ENCODE assay signal across 1 cellular context in the genomic region with DNA sequence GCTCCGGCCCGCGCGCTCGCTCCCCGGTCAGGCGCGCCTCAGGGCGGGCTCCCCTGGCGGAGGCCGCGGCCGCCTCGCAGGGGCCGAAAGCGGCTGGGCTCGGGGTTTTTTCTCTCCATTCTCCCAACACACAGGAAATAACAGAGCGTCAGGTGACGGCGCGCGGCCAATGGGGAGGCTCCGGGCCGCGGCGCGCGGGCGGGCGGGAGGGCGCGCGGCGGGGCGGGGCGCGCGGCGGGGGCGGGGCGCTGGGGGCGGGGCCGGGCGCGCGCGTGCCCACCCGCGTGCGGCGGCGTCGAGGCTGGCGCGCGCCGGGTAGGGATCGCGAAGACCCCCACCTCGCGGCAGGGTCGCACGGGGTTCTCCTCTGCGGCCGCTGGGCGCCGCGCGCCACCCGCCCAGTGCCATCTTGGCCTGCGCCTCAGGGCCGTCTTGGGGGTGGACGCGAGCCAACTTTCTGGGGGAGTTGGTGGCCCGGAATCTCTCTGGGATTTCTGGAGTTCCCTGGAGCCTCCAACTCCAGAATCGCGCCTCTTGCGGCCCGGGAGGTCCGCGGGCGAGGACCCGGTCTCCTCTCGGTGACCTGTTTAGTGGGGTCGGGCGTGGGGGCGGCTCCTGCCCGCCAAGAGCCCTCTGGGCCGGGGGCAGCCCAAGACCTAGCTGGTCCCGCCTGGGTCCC.
A peak's percentile ranks its signal among the peaks of the same experiment; 100 is the strongest.
TF ChIP-seq lines count a peak whose summit lies in the region.

A gene (minus strand): TSS at position 142 of the 679 bp plus-strand sequence. CDS start 55,348 bp downstream, outside the sequence.

TF ChIP-seq in HCT116, 20 proteins besides CTCF, POLR2A, EP300 and RAD21 (continued from another document):
- TF ChIP-seq, protein P1, sequence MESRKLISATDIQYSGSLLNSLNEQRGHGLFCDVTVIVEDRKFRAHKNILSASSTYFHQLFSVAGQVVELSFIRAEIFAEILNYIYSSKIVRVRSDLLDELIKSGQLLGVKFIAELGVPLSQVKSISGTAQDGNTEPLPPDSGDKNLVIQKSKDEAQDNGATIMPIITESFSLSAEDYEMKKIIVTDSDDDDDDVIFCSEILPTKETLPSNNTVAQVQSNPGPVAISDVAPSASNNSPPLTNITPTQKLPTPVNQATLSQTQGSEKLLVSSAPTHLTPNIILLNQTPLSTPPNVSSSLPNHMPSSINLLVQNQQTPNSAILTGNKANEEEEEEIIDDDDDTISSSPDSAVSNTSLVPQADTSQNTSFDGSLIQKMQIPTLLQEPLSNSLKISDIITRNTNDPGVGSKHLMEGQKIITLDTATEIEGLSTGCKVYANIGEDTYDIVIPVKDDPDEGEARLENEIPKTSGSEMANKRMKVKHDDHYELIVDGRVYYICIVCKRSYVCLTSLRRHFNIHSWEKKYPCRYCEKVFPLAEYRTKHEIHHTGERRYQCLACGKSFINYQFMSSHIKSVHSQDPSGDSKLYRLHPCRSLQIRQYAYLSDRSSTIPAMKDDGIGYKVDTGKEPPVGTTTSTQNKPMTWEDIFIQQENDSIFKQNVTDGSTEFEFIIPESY (IDR thresholded peaks at IDR 0.05; ENCODE audit: extremely low read depth, insufficient replicate concordance, low read length) = no peak
- TF ChIP-seq CBX3 (IDR thresholded peaks at IDR 0.05; ENCODE audit: low read depth) (no peak), FOSL1 (IDR thresholded peaks at IDR 0.05; ENCODE audit: low read depth) (no peak), ZFX (IDR thresholded peaks at IDR 0.05) (no peak), POLR2AphosphoS5 (IDR thresholded peaks at IDR 0.05; ENCODE audit: low read depth, low read length) (peak; percentile 40; the same call in 1 of the 2 replicates), ELF1 (IDR thresholded peaks at IDR 0.05; ENCODE audit: borderline replicate concordance, low read depth) (no peak), JUND (IDR thresholded peaks at IDR 0.05) (no peak), SP1 (IDR thresholded peaks at IDR 0.05; ENCODE audit: low read depth) (peak; percentile 44; the same call in 1 of the 2 replicates), SRF (IDR thresholded peaks at IDR 0.05; ENCODE audit: low read depth) (no peak), CEBPB (IDR thresholded peaks at IDR 0.05; ENCODE audit: low read depth) (no peak), TCF7L2 (IDR thresholded peaks at IDR 0.05; ENCODE audit: borderline replicate concordance, extremely low read depth, insufficient read depth, insufficient read length) (no peak), ZNF274 (IDR thresholded peaks at IDR 0.05; ENCODE audit: low read depth, low read length) (no peak)
- TF ChIP-seq, protein P2, sequence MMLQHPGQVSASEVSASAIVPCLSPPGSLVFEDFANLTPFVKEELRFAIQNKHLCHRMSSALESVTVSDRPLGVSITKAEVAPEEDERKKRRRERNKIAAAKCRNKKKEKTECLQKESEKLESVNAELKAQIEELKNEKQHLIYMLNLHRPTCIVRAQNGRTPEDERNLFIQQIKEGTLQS (IDR thresholded peaks at IDR 0.05) = no peak
- TF ChIP-seq, protein P3, sequence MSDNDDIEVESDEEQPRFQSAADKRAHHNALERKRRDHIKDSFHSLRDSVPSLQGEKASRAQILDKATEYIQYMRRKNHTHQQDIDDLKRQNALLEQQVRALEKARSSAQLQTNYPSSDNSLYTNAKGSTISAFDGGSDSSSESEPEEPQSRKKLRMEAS (IDR thresholded peaks at IDR 0.05) = peak; percentile 67
